In the genomic region with DNA sequence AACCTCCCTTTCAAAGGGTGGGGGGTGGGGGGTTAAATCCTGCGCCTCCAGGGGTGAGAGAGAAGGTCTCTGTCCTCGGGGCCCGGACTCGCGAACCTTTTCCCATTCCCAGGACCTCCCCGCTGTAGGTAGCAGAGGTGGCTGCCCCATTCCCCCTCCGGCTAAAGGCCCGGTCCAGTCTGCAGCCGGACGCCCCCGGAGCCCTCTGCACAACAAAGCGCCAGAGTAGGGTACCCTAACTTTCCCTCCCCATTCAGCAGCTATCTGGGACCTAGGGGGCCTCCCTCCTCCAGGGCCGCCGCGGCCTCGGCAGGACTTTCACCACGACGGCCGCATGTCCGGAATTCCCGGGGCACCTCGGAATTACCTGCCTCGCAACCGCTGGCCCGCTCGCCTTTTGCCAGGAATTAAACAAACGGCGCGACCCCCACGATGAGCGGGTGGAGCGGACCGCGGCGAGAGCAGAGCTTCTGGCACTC, we compare ENCODE assay signal across 8 cellular contexts. TPM values are rescaled to one million over a fixed set of nuclear protein-coding genes. Genes with fewer than 3 reads are reported as not detected.
DNase-seq lines count a peak whose midpoint lies in the region; ATAC-seq and TF ChIP-seq lines count a peak whose summit lies in the region.

No MANE protein-coding gene starts in this region.

- H3K27ac ChIP-seq in A673 (ENCODE audit: low read depth, low read length, poor library complexity, severe bottlenecking) (peak overlapping the region; percentile 29), esophagus squamous epithelium (peak overlapping the region; percentile 86 to 93 (median 92))

- peaks cover 48% of the 10 kb centered on the region for H3K4me1 Mint-ChIP-seq in nephron progenitor cell

- WGBS in esophagus squamous epithelium, 2 donors: 0% methylated on average over 10 of the region's 35 CpGs; no CpG with 5 or more reads in 1 of the 2 donors

- TF ChIP-seq POLR2A in GM19099 (IDR thresholded peaks at IDR 0.05; ENCODE audit: extremely low read depth, insufficient read length, low read depth): peak; percentile 43
- no peak for TF ChIP-seq POLR2A in esophagus squamous epithelium (IDR thresholded peaks at IDR 0.05)

- intact Hi-C loops in A673 (cut with micrococcal nuclease; ENCODE audit: unreplicated experiment): loop anchor here (2.0 to 5.0 kb wide), 2 partner anchors 117 to 220 kb away; no protein-coding TSS in a partner anchor
- intact Hi-C loops in esophagus squamous epithelium (cut with DNase I): loop anchor here (5.0 kb wide), 2 partner anchors 142 to 212 kb away; no protein-coding TSS in a partner anchor

- H3K36me3 Mint-ChIP-seq in nephron progenitor cell (ENCODE audit: low read depth): peaks cover 5% of the 10 kb centered on the region

- no peak for DNase-seq in A673 (ENCODE audit: low spot score)
- DNase-seq in esophagus squamous epithelium (lab: John Stamatoyannopoulos, UW): no peak
- no peak for DNase-seq in nephron progenitor cell
- DNase-seq in SKM-1 treated with dmso at 0.1 percent for 144 hours (lab: John Stamatoyannopoulos, UW; ENCODE audit: unreplicated experiment): no peak
- no peak for DNase-seq in NCI-H1105 treated with DMSO at 0.1 percent for 48 hours (lab: John Stamatoyannopoulos, UW)

- H3K4me1 ChIP-seq in A673 (ENCODE audit: insufficient read depth, low read length, poor library complexity, severe bottlenecking) (peaks cover 5% of the 10 kb centered on the region), esophagus squamous epithelium (peaks cover 5 to 54% (median 20%) of the 10 kb centered on the region in 3 donors)

- H3K4me3 ChIP-seq in A673 (ENCODE audit: low read depth, low read length, poor library complexity, severe bottlenecking): peak overlapping the region; percentile 83
- H3K4me3 ChIP-seq in WI38 (ENCODE audit: low read depth, low read length): peak overlapping the region; percentile 92
- H3K4me3 ChIP-seq in esophagus squamous epithelium: peak overlapping the region; percentile 76 to 89 (median 85)

- CTCF ChIA-PET in A673 (lab: Charles Lee): no interaction called here

- POLR2A ChIA-PET in A673 (lab: Charles Lee; ENCODE audit: low non-redundant PET): no interaction called here

- ATAC-seq in HG03342 (IDR thresholded peaks at IDR 0.05; ENCODE audit: unreplicated experiment): no peak

- no peak overlapping the region for H3K27ac Mint-ChIP-seq in nephron progenitor cell

- no TSS peak for BruUV-seq in A673 (replicated peaks; lab: Mats Ljungman, UMichigan)

- peak overlapping the region; percentile 98 for H3K4me3 Mint-ChIP-seq in nephron progenitor cell

- H3K27me3 Mint-ChIP-seq in nephron progenitor cell (ENCODE audit: low read depth, poor library complexity): no peaks in the 10 kb centered on the region

- H3K9me3 ChIP-seq in A673 (ENCODE audit: low read depth, low read length, poor library complexity, severe bottlenecking): no peaks in the 10 kb centered on the region
- no peaks in the 10 kb centered on the region for H3K9me3 ChIP-seq in esophagus squamous epithelium

- peaks cover 29% of the 10 kb centered on the region for H3K27me3 ChIP-seq in A673 (replicated peaks; ENCODE audit: insufficient read depth, low read depth, low read length, poor library complexity)
- H3K27me3 ChIP-seq in esophagus squamous epithelium: no peaks in the 10 kb centered on the region

- no peak for TF ChIP-seq CTCF in A673 (conservative IDR thresholded peaks at IDR 0.05; ENCODE audit: low read depth, low read length)
- no peak for TF ChIP-seq CTCF in WI38 (IDR thresholded peaks at IDR 0.05; ENCODE audit: low read depth, low read length)
- TF ChIP-seq CTCF in esophagus squamous epithelium (IDR thresholded peaks at IDR 0.05): no peak
- no peak for TF ChIP-seq CTCF in nephron progenitor cell (IDR thresholded peaks at IDR 0.05)

- H3K36me3 ChIP-seq in A673 (ENCODE audit: insufficient read depth, low read length, poor library complexity, severe bottlenecking) (no peaks in the 10 kb centered on the region), esophagus squamous epithelium (no peaks in the 10 kb centered on the region)

- H3K9me3 Mint-ChIP-seq in nephron progenitor cell: no peaks in the 10 kb centered on the region

RNA-seq across cellular contexts. Expression of a gene that starts 1.7 kb away (rescaled TPM):
- total RNA-seq in A673 (2021) (10.0 and 10.5 TPM in 2 replicates), esophagus squamous epithelium (10 to 100 TPM; 15.6 to 59.2 (median 32.4) TPM)
